In the genomic region with DNA sequence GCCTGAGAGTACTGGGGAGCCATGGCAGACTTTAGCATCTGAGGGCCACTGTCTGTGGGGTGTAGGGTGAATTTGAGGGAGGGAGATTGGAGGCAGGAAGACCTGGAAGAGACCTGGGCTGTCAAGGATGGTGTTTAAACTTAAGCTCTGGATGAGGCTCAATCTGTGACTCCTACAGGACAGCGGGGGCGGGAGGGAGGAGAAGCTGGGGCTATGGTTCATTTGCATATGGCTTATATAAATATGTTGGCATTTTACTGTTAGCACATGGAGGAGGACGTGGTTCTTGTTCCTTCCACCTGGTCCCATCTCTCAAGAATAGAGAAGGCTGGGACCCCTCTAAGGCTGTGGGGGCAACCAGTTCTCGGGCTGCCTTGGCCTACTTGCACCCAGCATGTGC, we compare ENCODE assay signal across 11 cellular contexts.
"Had no signal": no experiment of that assay in that cellular context is flagged by ENCODE, and none has a peak within 500 bp of the region (broad histone marks: within the 10 kb centered on the region; RNA-seq: fewer than 3 reads in every experiment).

No MANE protein-coding gene starts in this region.

- H3K9me3 ChIP-seq: esophagus squamous epithelium, left lung, suprapubic skin had no signal

- H3K36me3 Mint-ChIP-seq: natural killer cell treated with Interleukin-12 subunit alpha and Interleukin-12 subunit beta and Interleukin-15 and Interleukin-18, amount 100 ng/mL, for 72 hours had no signal

- H3K36me3 ChIP-seq: left lung, suprapubic skin had no signal

- H3K27ac Mint-ChIP-seq: activated naive CD4-positive, alpha-beta T cell treated with anti-CD3 and anti-CD28 coated beads for 36 hours; activated T-helper 17 cell treated with anti-CD3 and anti-CD28 coated beads, Interleukin-2, amount 50 U/mL, for 72 hours; natural killer cell treated with Interleukin-12 subunit alpha and Interleukin-12 subunit beta and Interleukin-15 and Interleukin-18, amount 100 ng/mL, for 72 hours; T-helper 1 cell treated with Interleukin-12 subunit alpha and Interleukin-12 subunit beta and Interleukin-4 antibody, amounts not matched to agents 30 μg/mL and 1 μg/mL, for 36 hours had no signal

- H3K27ac ChIP-seq: esophagus squamous epithelium, hepatocyte, left lung, suprapubic skin had no signal

- H2AFZ ChIP-seq: hepatocyte had no signal

- H3K79me2 ChIP-seq: hepatocyte had no signal

- H3K4me3 ChIP-seq: esophagus squamous epithelium, hepatocyte, left lung, suprapubic skin had no signal

- H3K9me3 Mint-ChIP-seq: activated naive CD4-positive, alpha-beta T cell treated with anti-CD3 and anti-CD28 coated beads for 36 hours; activated T-helper 17 cell treated with anti-CD3 and anti-CD28 coated beads, Interleukin-2, amount 50 U/mL, for 72 hours; natural killer cell treated with Interleukin-12 subunit alpha and Interleukin-12 subunit beta and Interleukin-15 and Interleukin-18, amount 100 ng/mL, for 72 hours; T-helper 1 cell treated with Interleukin-12 subunit alpha and Interleukin-12 subunit beta and Interleukin-4 antibody, amounts not matched to agents 30 μg/mL and 1 μg/mL, for 36 hours had no signal

- H3K4me2 ChIP-seq: hepatocyte had no signal

- ATAC-seq: left lung had no signal

- H3K4me3 Mint-ChIP-seq: activated naive CD4-positive, alpha-beta T cell treated with anti-CD3 and anti-CD28 coated beads for 36 hours; natural killer cell treated with Interleukin-12 subunit alpha and Interleukin-12 subunit beta and Interleukin-15 and Interleukin-18, amount 100 ng/mL, for 72 hours had no signal

- DNase-seq: cortex of kidney, esophagus squamous epithelium, kidney, left lung had no signal

- FAIRE-seq: endothelial cell of umbilical vein, kidney had no signal

- H3K4me1 Mint-ChIP-seq: activated T-helper 17 cell treated with anti-CD3 and anti-CD28 coated beads, Interleukin-2, amount 50 U/mL, for 72 hours had no signal
